9 cellular contexts compared by ENCODE assay signal in genomic region chr9:80635065-80635464, GRCh38.
"Had no signal": no experiment of that assay in that cellular context is flagged by ENCODE, and none has a peak within 500 bp of the region (broad histone marks: within the 10 kb centered on the region; RNA-seq: fewer than 3 reads in every experiment).

No MANE protein-coding gene starts in this region.

- H2AFZ ChIP-seq: GM23248 had no signal

- H3K9ac ChIP-seq: GM23248 had no signal

- H3K4me3 ChIP-seq: GM23248, K562 had no signal

- FAIRE-seq: K562 had no signal

- ATAC-seq: K562 had no signal

- DNase-seq: GM23248, GOT3, H9, HCEC 1CT, HFFc6, IMR-90, KG1 had no signal

- H3K27ac ChIP-seq: GM23248, HL-60 had no signal
